In the genomic region with DNA sequence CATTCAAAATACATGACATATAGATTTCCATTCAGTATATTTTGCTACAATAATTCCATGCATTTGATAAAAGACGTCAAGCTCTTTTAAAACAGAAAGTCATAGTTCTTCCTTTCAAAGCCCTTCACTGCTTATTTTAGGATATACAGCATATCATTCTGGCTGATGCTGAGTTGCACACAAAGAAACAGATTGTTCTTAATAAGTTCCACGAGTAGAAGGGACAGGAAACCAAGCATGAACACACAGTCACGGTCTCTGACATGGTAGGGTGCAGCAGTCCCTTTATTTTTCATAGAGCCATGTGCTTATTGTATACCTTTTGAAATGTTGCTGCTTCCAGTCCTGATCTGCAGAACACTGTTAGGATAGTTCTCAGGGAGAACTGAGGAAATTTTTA, we compare ENCODE assay signal across 30 cellular contexts.
"Had no signal": no experiment of that assay in that cellular context is flagged by ENCODE, and none has a peak within 500 bp of the region (broad histone marks: within the 10 kb centered on the region; RNA-seq: fewer than 3 reads in every experiment).

No MANE protein-coding gene starts in this region.

- H3K27me3 Mint-ChIP-seq: activated B cell treated with CpG ODN at 0.5 μM for 24 hours; activated CD8-positive, alpha-beta T cell treated with anti-CD3 and anti-CD28 coated beads for 36 hours; activated naive CD8-positive, alpha-beta T cell; activated T-helper 17 cell treated with anti-CD3 and anti-CD28 coated beads, Interleukin-2, amount 50 U/mL, for 72 hours; T-helper 17 cell had no signal

- ATAC-seq: activated CD4-positive, CD25-positive, alpha-beta regulatory T cell treated with anti-CD3 and anti-CD28 coated beads, Interleukin-2, amount 50 U/mL, for 24 hours; activated CD8-positive, alpha-beta T cell treated with anti-CD3 and anti-CD28 coated beads for 36 hours; activated T-cell treated with anti-CD3 and anti-CD28 coated beads, Interleukin-2, amount 50 U/mL, for 4 hours; activated T-helper 17 cell treated with anti-CD3 and anti-CD28 coated beads, Interleukin-2, amount 50 U/mL, for 72 hours; body of pancreas; gastrocnemius medialis; heart left ventricle; T-helper 17 cell had no signal

- H3K36me3 ChIP-seq: gastrocnemius medialis, heart left ventricle, WERI-Rb-1 had no signal

- H3K27me3 ChIP-seq: body of pancreas, gastrocnemius medialis, heart left ventricle had no signal

- H3K9me3 ChIP-seq: body of pancreas, gastrocnemius medialis, heart left ventricle had no signal

- DNase-seq: activated B cell treated with CpG ODN at 0.5 μM for 24 hours; activated CD4-positive, alpha-beta T cell treated with anti-CD3 and anti-CD28 coated beads for 48 hours; activated CD4-positive, alpha-beta T cell treated with anti-CD3 and anti-CD28 coated beads, Interleukin-2, amount 50 U/mL, for 1 hour; activated CD4-positive, alpha-beta T cell treated with anti-CD3 and anti-CD28 coated beads, Interleukin-2, amount 50 U/mL, for 48 hours; activated CD8-positive, alpha-beta memory T cell treated with anti-CD3 and anti-CD28 coated beads for 24 hours; activated CD8-positive, alpha-beta T cell treated with anti-CD3 and anti-CD28 coated beads for 36 hours; activated effector memory CD4-positive, alpha-beta T cell treated with Interleukin-2 at 50 U/mL for 16 hours; activated gamma-delta T cell treated with Interleukin-2 at 50 U/mL for 16 hours; activated naive CD4-positive, alpha-beta T cell treated with anti-CD3 and anti-CD28 coated beads, Interleukin-2, amount 50 U/mL, for 16 hours; activated naive CD4-positive, alpha-beta T cell treated with Interleukin-2 at 50 U/mL for 16 hours; activated T-cell treated with anti-CD3 and anti-CD28 coated beads, Interleukin-2, amount 50 U/mL, for 4 hours; amniotic stem cell; anterior cingulate cortex; body of pancreas; caudate nucleus; cortex of kidney; dermis blood vessel endothelial cell; effector CD4-positive, alpha-beta T cell; foreskin fibroblast; gastrocnemius medialis; glutamatergic neuron; heart left ventricle; T-helper 17 cell; T1000; WERI-Rb-1 had no signal

- H3K4me1 ChIP-seq: body of pancreas, gastrocnemius medialis, heart left ventricle had no signal

- H3K4me3 Mint-ChIP-seq: activated B cell treated with CpG ODN at 0.5 μM for 24 hours; activated CD8-positive, alpha-beta T cell treated with anti-CD3 and anti-CD28 coated beads for 36 hours; activated naive CD8-positive, alpha-beta T cell; activated T-cell treated with anti-CD3 and anti-CD28 coated beads, Interleukin-2, amount 50 U/mL, for 4 hours; activated T-helper 17 cell treated with anti-CD3 and anti-CD28 coated beads, Interleukin-2, amount 50 U/mL, for 72 hours; T-helper 17 cell; T-helper 2 cell treated with Interferon-gamma antibody and Interleukin-4, amounts not matched to agents 5 μg/mL and 100 μg/mL, for 36 hours had no signal

- H3K27ac ChIP-seq: body of pancreas, epithelial cell of prostate, gastrocnemius medialis, heart left ventricle, WERI-Rb-1 had no signal

- H3K9me3 Mint-ChIP-seq: activated B cell treated with CpG ODN at 0.5 μM for 24 hours; activated CD8-positive, alpha-beta T cell treated with anti-CD3 and anti-CD28 coated beads for 36 hours; activated T-helper 17 cell treated with anti-CD3 and anti-CD28 coated beads, Interleukin-2, amount 50 U/mL, for 72 hours had no signal

- H3K4me3 ChIP-seq: body of pancreas, gastrocnemius medialis, heart left ventricle had no signal

- H3K27ac Mint-ChIP-seq: activated B cell treated with CpG ODN at 0.5 μM for 24 hours; activated CD8-positive, alpha-beta T cell treated with anti-CD3 and anti-CD28 coated beads for 36 hours; activated naive CD8-positive, alpha-beta T cell; activated T-helper 17 cell treated with anti-CD3 and anti-CD28 coated beads, Interleukin-2, amount 50 U/mL, for 72 hours; T-helper 17 cell; T-helper 2 cell treated with Interferon-gamma antibody and Interleukin-4, amounts not matched to agents 5 μg/mL and 100 μg/mL, for 36 hours had no signal

- H3K36me3 Mint-ChIP-seq: activated naive CD8-positive, alpha-beta T cell had no signal

- H3K4me1 Mint-ChIP-seq: activated B cell treated with CpG ODN at 0.5 μM for 24 hours; activated T-helper 17 cell treated with anti-CD3 and anti-CD28 coated beads, Interleukin-2, amount 50 U/mL, for 72 hours; T-helper 17 cell had no signal
